ENCODE assay signal across 15 cellular contexts in genomic region chr7:28733035-28733434, GRCh38.
"Had no signal": no experiment of that assay in that cellular context is flagged by ENCODE, and none has a peak within 500 bp of the region (broad histone marks: within the 10 kb centered on the region; RNA-seq: fewer than 3 reads in every experiment).

No MANE protein-coding gene starts in this region.

- H3K36me3 ChIP-seq: ovary, SJCRH30 had no signal

- H3K27ac ChIP-seq: ovary, SJCRH30 had no signal

- ATAC-seq: activated CD8-positive, alpha-beta T cell treated with anti-CD3 and anti-CD28 coated beads, Interleukin-2, amount 10 ng/mL, durations not matched to agents 7 days and 5 days; esophagus mucosa; stimulated activated memory B cell treated with anti-CD40 and anti-IgM and Interleukin-4, amounts not matched to agents 10 μg/mL and 1 μg/mL and 100 μg/mL, for 72 hours; WTC11 had no signal

- H3K27me3 ChIP-seq: ovary, SJCRH30 had no signal

- DNase-seq: activated CD4-positive, alpha-beta T cell treated with anti-CD3 and anti-CD28 coated beads for 4 hours; activated CD8-positive, alpha-beta memory T cell treated with anti-CD3 and anti-CD28 coated beads, Interleukin-2, amount 50 U/mL, for 4 hours; activated CD8-positive, alpha-beta T cell treated with anti-CD3 and anti-CD28 coated beads, Interleukin-2, amount 10 ng/mL, durations not matched to agents 7 days and 5 days; activated gamma-delta T cell treated with Interleukin-2 at 50 U/mL for 16 hours; activated naive CD8-positive, alpha-beta T cell treated with anti-CD3 and anti-CD28 coated beads for 36 hours; foreskin fibroblast; ovary; SJCRH30; stimulated activated CD4-positive, alpha-beta T cell treated with anti-CD3 and anti-CD28 coated beads, Interleukin-2, amount 100 ng/mL, for 48 hours; T-helper 2 cell had no signal

- H3K9me3 ChIP-seq: ovary, SJCRH30 had no signal

- H3K4me3 ChIP-seq: ovary, SJCRH30 had no signal

- FAIRE-seq: colon, TTC549 had no signal
